In genomic region chr2:162840598-162841246, GRCh38 we compare ENCODE assay signal across 9 cellular contexts. TPM values are rescaled to one million over a fixed set of nuclear protein-coding genes. Genes with fewer than 3 reads are reported as not detected.
DNase-seq lines count a peak whose midpoint lies in the region; ATAC-seq and TF ChIP-seq lines count a peak whose summit lies in the region.
"Had no signal": no experiment of that assay in that cellular context is flagged by ENCODE, and none has a peak within 500 bp of the region (broad histone marks: within the 10 kb centered on the region; RNA-seq: fewer than 3 reads in every experiment).

No MANE protein-coding gene starts in this region.

- TF ChIP-seq CTCF in fibroblast of the aortic adventitia (IDR thresholded peaks at IDR 0.05; ENCODE audit: insufficient read depth, low read length) (no peak), gastroesophageal sphincter (IDR thresholded peaks at IDR 0.05) (no peak)
- no peak for TF ChIP-seq CTCF in CD8-positive, alpha-beta T cell (IDR thresholded peaks at IDR 0.05)

- peaks cover 16% of the 10 kb centered on the region for H3K27me3 Mint-ChIP-seq in CD8-positive, alpha-beta T cell (ENCODE audit: low read depth)

- POLR2A ChIA-PET in CD8-positive, alpha-beta T cell (lab: Charles Lee), result no interaction called here

- H3K4me3 ChIP-seq in fibroblast of the aortic adventitia (ENCODE audit: low read depth, low read length), result no peak overlapping the region
- H3K4me3 ChIP-seq in CD8-positive, alpha-beta T cell (ENCODE audit: low read depth, low read length), result no peak overlapping the region
- no peak overlapping the region for H3K4me3 ChIP-seq in gastroesophageal sphincter
- H3K4me3 ChIP-seq: breast epithelium had no signal

- no peak overlapping the region for H3K4me3 Mint-ChIP-seq in CD8-positive, alpha-beta T cell

- no peak for TF ChIP-seq EP300 in gastroesophageal sphincter (IDR thresholded peaks at IDR 0.05)

- intact Hi-C loops in CD8-positive, alpha-beta T cell (cut with DNase I, micrococcal nuclease), result no loop called here

- CTCF ChIA-PET in CD8-positive, alpha-beta T cell (lab: Charles Lee), result no interaction called here

- no peaks in the 10 kb centered on the region for H3K27me3 ChIP-seq in CD8-positive, alpha-beta T cell (ENCODE audit: insufficient read depth, low read length)
- peaks cover 43% of the 10 kb centered on the region for H3K27me3 ChIP-seq in gastroesophageal sphincter

- no peaks in the 10 kb centered on the region for H3K4me1 Mint-ChIP-seq in CD8-positive, alpha-beta T cell (ENCODE audit: low read depth)

- H3K4me1 ChIP-seq in CD8-positive, alpha-beta T cell (ENCODE audit: insufficient read depth, low read length), result no peaks in the 10 kb centered on the region
- H3K4me1 ChIP-seq in gastroesophageal sphincter, result peaks cover 0 to 15% (median 5%) of the 10 kb centered on the region in 3 donors
- H3K4me1 ChIP-seq: breast epithelium had no signal

- peak; percentile 50 for ATAC-seq in GM18508 (IDR thresholded peaks at IDR 0.05; ENCODE audit: insufficient read depth, unreplicated experiment)
- peak; percentile 83 for ATAC-seq in HG03521 (IDR thresholded peaks at IDR 0.05; ENCODE audit: unreplicated experiment)
- ATAC-seq in CD8-positive, alpha-beta T cell, result no peak
- ATAC-seq in gastroesophageal sphincter, result no peak

- no peak overlapping the region for H3K27ac Mint-ChIP-seq in CD8-positive, alpha-beta T cell

- 10 to 12% methylated on average over 8 of the region's 8 CpGs for WGBS in gastroesophageal sphincter (ENCODE audit: low coverage in 1 of 2), 2 donors

- H3K36me3 ChIP-seq in CD8-positive, alpha-beta T cell (ENCODE audit: insufficient read depth, low read length), result no peaks in the 10 kb centered on the region
- no peaks in the 10 kb centered on the region for H3K36me3 ChIP-seq in gastroesophageal sphincter
- H3K36me3 ChIP-seq: breast epithelium had no signal

- no peaks in the 10 kb centered on the region for H3K9me3 ChIP-seq in CD8-positive, alpha-beta T cell (ENCODE audit: low read length)
- H3K9me3 ChIP-seq in gastroesophageal sphincter, result peaks cover 0 to 3% (median 0%) of the 10 kb centered on the region in 3 donors
- H3K9me3 ChIP-seq: breast epithelium had no signal

- DNase-seq in AML-193 (lab: John Stamatoyannopoulos, UW) (peak; percentile 35 to 45), T1000 (lab: John Stamatoyannopoulos, UW) (peak; percentile 18), fibroblast of the aortic adventitia (ENCODE audit: low read depth) (peak; percentile 49), pulmonary artery endothelial cell (ENCODE audit: low read depth, low spot score) (peak; percentile 26)
- no peak for DNase-seq in CD8-positive, alpha-beta T cell

- H3K27ac ChIP-seq in CD8-positive, alpha-beta T cell (ENCODE audit: low read depth, low read length), result no peak overlapping the region
- H3K27ac ChIP-seq in gastroesophageal sphincter, result no peak overlapping the region
- H3K27ac ChIP-seq: breast epithelium had no signal

- no peak for TF ChIP-seq POLR2A in gastroesophageal sphincter (IDR thresholded peaks at IDR 0.05)

- no peaks in the 10 kb centered on the region for H3K36me3 Mint-ChIP-seq in CD8-positive, alpha-beta T cell

- peaks cover 20% of the 10 kb centered on the region for H3K9me3 Mint-ChIP-seq in CD8-positive, alpha-beta T cell

RNA-seq across cellular contexts. Expression of gene KCNH7, which starts 2.2 kb away (rescaled TPM):
- total RNA-seq in fibroblast of the aortic adventitia (ENCODE audit: low replicate concordance) (not detected in 2 replicates), pulmonary artery endothelial cell (0.33 and 1.4 TPM in 2 replicates), gastroesophageal sphincter (not detected)
- not detected for total RNA-seq in CD8-positive, alpha-beta T cell
- total RNA-seq: breast epithelium had no signal

Comparison
In these comparisons a context has a peak if more than half of its experiments do, and no peak if none do; other contexts are left out.
1. DNase-seq: peak in AML-193 (2 of 2), T1000 (single experiment), fibroblast of the aortic adventitia (single experiment) and pulmonary artery endothelial cell (single experiment); none in CD8-positive, alpha-beta T cell (0 of 7).
2. ATAC-seq: peak in GM18508 (single experiment) and HG03521 (single experiment); none in CD8-positive, alpha-beta T cell (single experiment) and gastroesophageal sphincter (single experiment).